31 cellular contexts compared by ENCODE assay signal in the genomic region with DNA sequence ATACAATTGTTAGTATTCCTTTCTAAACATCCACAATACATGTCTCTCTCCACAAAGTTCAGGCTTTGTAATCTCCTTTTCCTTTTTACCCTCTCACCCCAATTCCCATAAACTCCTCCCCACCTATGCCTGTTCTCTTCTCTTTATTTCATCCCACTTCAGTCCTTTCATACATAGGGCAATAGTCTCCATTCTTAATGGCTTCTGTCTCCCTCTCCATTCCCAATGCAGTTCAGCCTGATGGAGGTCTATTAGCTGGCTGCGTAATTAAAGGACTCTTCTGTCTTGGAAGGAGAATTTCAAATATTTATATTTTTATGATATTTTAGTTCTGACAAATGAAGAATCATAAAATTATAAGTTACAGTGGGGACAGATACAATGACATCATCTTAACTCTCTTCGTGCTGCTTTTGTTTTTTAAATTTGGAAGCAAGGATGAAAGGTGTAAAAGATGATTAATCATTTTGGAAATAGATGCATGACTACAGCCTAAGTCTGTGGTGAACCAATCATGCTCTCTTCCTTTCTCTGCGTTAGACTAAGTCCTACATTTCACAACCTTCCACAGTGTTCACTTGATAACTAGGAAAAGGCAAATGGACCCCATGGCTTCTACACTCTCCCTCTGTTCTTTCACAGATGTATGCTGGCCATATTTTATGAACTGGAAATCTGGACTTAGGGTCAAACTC. TPM values are rescaled to one million over a fixed set of nuclear protein-coding genes. Genes with fewer than 3 reads are reported as not detected.
"Had no signal": no experiment of that assay in that cellular context is flagged by ENCODE, and none has a peak within 500 bp of the region (broad histone marks: within the 10 kb centered on the region; RNA-seq: fewer than 3 reads in every experiment).

No MANE protein-coding gene starts in this region.

- H3K27me3 ChIP-seq: esophagus squamous epithelium, pancreas, tibial nerve had no signal

- H3K4me1 ChIP-seq: gastrocnemius medialis, prostate gland, tibial nerve had no signal

- H3K9me3 ChIP-seq: pancreas, prostate gland had no signal

- H3K4me1 Mint-ChIP-seq: activated CD4-positive, alpha-beta memory T cell treated with anti-CD3 and anti-CD28 coated beads, Interleukin-2, amount 10 ng/mL, durations not matched to agents 7 days and 5 days; activated CD4-positive, alpha-beta T cell treated with anti-CD3 and anti-CD28 coated beads, Interleukin-2, amount 10 ng/mL, durations not matched to agents 7 days and 5 days; activated T-helper 17 cell treated with anti-CD3 and anti-CD28 coated beads, Interleukin-2, amount 50 U/mL, for 72 hours; naive thymus-derived CD4-positive, alpha-beta T cell; T-helper 17 cell had no signal

- H3K27me3 Mint-ChIP-seq: dendritic cell treated with granulocyte-macrophage colony-stimulating factor and Interleukin-4, amounts not matched to agents 40 ng/mL and 50 ng/mL, for 4 days had no signal

- ATAC-seq: activated T-cell treated with anti-CD3 and anti-CD28 coated beads, Interleukin-2, amount 50 U/mL, for 4 hours; activated T-helper 17 cell treated with anti-CD3 and anti-CD28 coated beads, Interleukin-2, amount 50 U/mL, for 72 hours; gastrocnemius medialis; left ventricle myocardium superior; naive thymus-derived CD4-positive, alpha-beta T cell; T-helper 17 cell; WTC11 had no signal

- DNase-seq: activated CD4-positive, alpha-beta memory T cell treated with anti-CD3 and anti-CD28 coated beads, Interleukin-2, amount 10 ng/mL, durations not matched to agents 7 days and 5 days; activated CD4-positive, alpha-beta T cell treated with anti-CD3 and anti-CD28 coated beads for 1 hour; activated CD4-positive, alpha-beta T cell treated with anti-CD3 and anti-CD28 coated beads, Interleukin-2, amount 10 ng/mL, durations not matched to agents 7 days and 5 days; activated CD8-positive, alpha-beta memory T cell treated with anti-CD3 and anti-CD28 coated beads, Interleukin-2, amount 50 U/mL, for 48 hours; activated gamma-delta T cell treated with Interleukin-2 at 50 U/mL for 16 hours; activated naive CD4-positive, alpha-beta T cell treated with anti-CD3 and anti-CD28 coated beads, Interleukin-2, amount 50 U/mL, for 16 hours; activated T-cell treated with anti-CD3 and anti-CD28 coated beads, Interleukin-2, amount 50 U/mL, for 4 hours; amygdala; caudate nucleus; endodermal cell; esophagus squamous epithelium; gastrocnemius medialis; glutamatergic neuron; islet precursor cell; left ventricle myocardium superior; midbrain; naive thymus-derived CD4-positive, alpha-beta T cell; pancreas; retina; stimulated activated CD4-positive, alpha-beta T cell treated with anti-CD3 and anti-CD28 coated beads, Interleukin-15, amount 100 ng/mL, for 24 hours; stimulated activated CD4-positive, alpha-beta T cell treated with anti-CD3 and anti-CD28 coated beads, Interleukin-2, amount 100 ng/mL, for 24 hours; stimulated activated naive CD4-positive, alpha-beta T cell; SW 1271; T-helper 17 cell; T1000 had no signal

- H3K27ac Mint-ChIP-seq: activated CD4-positive, alpha-beta memory T cell treated with anti-CD3 and anti-CD28 coated beads, Interleukin-2, amount 10 ng/mL, durations not matched to agents 7 days and 5 days; activated CD4-positive, alpha-beta T cell treated with anti-CD3 and anti-CD28 coated beads, Interleukin-2, amount 10 ng/mL, durations not matched to agents 7 days and 5 days; activated T-helper 17 cell treated with anti-CD3 and anti-CD28 coated beads, Interleukin-2, amount 50 U/mL, for 72 hours; dendritic cell treated with granulocyte-macrophage colony-stimulating factor and Interleukin-4, amounts not matched to agents 40 ng/mL and 50 ng/mL, for 4 days; endodermal cell; naive thymus-derived CD4-positive, alpha-beta T cell; T-helper 17 cell; WTC11 had no signal

- H3K36me3 ChIP-seq: esophagus squamous epithelium, gastrocnemius medialis, pancreas, prostate gland, tibial nerve had no signal

- H3K4me3 ChIP-seq: esophagus squamous epithelium, gastrocnemius medialis, pancreas, prostate gland, smooth muscle cell, tibial nerve had no signal

- H3K27ac ChIP-seq: esophagus squamous epithelium, gastrocnemius medialis, pancreas, prostate gland, tibial nerve had no signal

- H3K4me3 Mint-ChIP-seq: activated CD4-positive, alpha-beta memory T cell treated with anti-CD3 and anti-CD28 coated beads, Interleukin-2, amount 10 ng/mL, durations not matched to agents 7 days and 5 days; activated CD4-positive, alpha-beta T cell treated with anti-CD3 and anti-CD28 coated beads, Interleukin-2, amount 10 ng/mL, durations not matched to agents 7 days and 5 days; activated T-cell treated with anti-CD3 and anti-CD28 coated beads, Interleukin-2, amount 50 U/mL, for 4 hours; activated T-helper 17 cell treated with anti-CD3 and anti-CD28 coated beads, Interleukin-2, amount 50 U/mL, for 72 hours; dendritic cell treated with granulocyte-macrophage colony-stimulating factor and Interleukin-4, amounts not matched to agents 40 ng/mL and 50 ng/mL, for 4 days; endodermal cell; naive thymus-derived CD4-positive, alpha-beta T cell; T-helper 17 cell; WTC11 had no signal

RNA-seq across cellular contexts. Expression of gene FAM20A, which starts 11.2 kb away (rescaled TPM):
- total RNA-seq: activated CD4-positive, alpha-beta memory T cell treated with anti-CD3 and anti-CD28 coated beads, Interleukin-2, amount 10 ng/mL, durations not matched to agents 7 days and 5 days; activated CD4-positive, alpha-beta T cell treated with anti-CD3 and anti-CD28 coated beads, Interleukin-2, amount 10 ng/mL, durations not matched to agents 7 days and 5 days; activated T-helper 17 cell treated with anti-CD3 and anti-CD28 coated beads, Interleukin-2, amount 50 U/mL, for 72 hours had no signal
